ENCODE assay signal across 16 cellular contexts in genomic region chr2:211449819-211450218, GRCh38.
A peak's percentile ranks its signal among the peaks of the same experiment; 100 is the strongest.
DNase-seq lines count a peak whose midpoint lies in the region; FAIRE-seq and TF ChIP-seq lines count a peak whose summit lies in the region.
"Had no signal": no experiment of that assay in that cellular context is flagged by ENCODE, and none has a peak within 500 bp of the region (broad histone marks: within the 10 kb centered on the region; RNA-seq: fewer than 3 reads in every experiment).

No MANE protein-coding gene starts in this region.

- H4K8ac ChIP-seq in H1 (ENCODE audit: extremely low read depth, insufficient read depth, low read length) = no peak overlapping the region

- H3K79me2 ChIP-seq in H1 (ENCODE audit: control insufficient read depth in 1 of 2, insufficient read depth in 2 of 2, low read length in 2 of 2) = no peaks in the 10 kb centered on the region

- no peak overlapping the region for H3K56ac ChIP-seq in H1 (replicated peaks; ENCODE audit: insufficient read length, low read depth, low read length)

- no peaks in the 10 kb centered on the region for H3K27me3 ChIP-seq in H1 (replicated peaks in 1 of 4; ENCODE audit: control insufficient read depth in 3 of 4, extremely low read depth in 1 of 4, insufficient read depth in 3 of 4, low read length in 3 of 4)
- no peaks in the 10 kb centered on the region for H3K27me3 ChIP-seq in brain microvascular endothelial cell (replicated peaks)
- H3K27me3 ChIP-seq: BLaER1 treated with 17β-estradiol and CSF1 and Interleukin-3, amounts not matched to agents 10 nM and 100 nM had no signal

- H3K4ac ChIP-seq in H1 (replicated peaks; ENCODE audit: insufficient read length, low read depth, low read length) = no peak overlapping the region

- FAIRE-seq in H1 (lab: Jason Lieb, UNC) = no peak
- FAIRE-seq: GM12892 had no signal

- TF ChIP-seq RAD21 in H1 (IDR thresholded peaks at IDR 0.05 in 1 of 2, conservative IDR thresholded peaks at IDR 0.05 in 1 of 2; ENCODE audit: low read depth in 2 of 2, low read length in 2 of 2) = no peak

- no peaks in the 10 kb centered on the region for H3K23me2 ChIP-seq in H1 (ENCODE audit: low read depth, low read length)

- H2BK20ac ChIP-seq in H1 (ENCODE audit: low read length) = no peak overlapping the region

- in situ Hi-C loops in brain microvascular endothelial cell (cut with HindIII; ENCODE audit: low pct_ligation_motif_present, low sequenced_read_pairs) = no loop called here

- no peak for TF ChIP-seq EP300 in H1 (IDR thresholded peaks at IDR 0.05; ENCODE audit: borderline replicate concordance in 1 of 2, low read depth in 2 of 2, low read length in 2 of 2)

- no peak overlapping the region for H2AK5ac ChIP-seq in H1 (ENCODE audit: low read depth, low read length)

- WGBS in H1 (ENCODE audit: extremely low coverage in 1 of 2, insufficient coverage in 1 of 2, insufficient read length in 1 of 2, insufficient replicate concordance in 2 of 2, low coverage in 1 of 2, low lambda C conversion rate in 2 of 2, missing lambda C conversion rate in 1 of 2), 2 experiments = 81% methylated on average over 1 of the region's 1 CpG; no CpG with 5 or more reads in 1 of the 2 experiments

- H2AFZ ChIP-seq in H1 (ENCODE audit: low read length) = no peak overlapping the region

- H3K9me3 ChIP-seq in H1 (ENCODE audit: insufficient read depth in 2 of 2, low read depth in 1 of 2, low read length in 1 of 2) = no peaks in the 10 kb centered on the region
- H3K9me3 ChIP-seq: BLaER1 treated with 17β-estradiol and CSF1 and Interleukin-3, amounts not matched to agents 10 nM and 100 nM had no signal

- H3K18ac ChIP-seq in H1 (ENCODE audit: extremely low read depth, low read length) = no peak overlapping the region

- CTCF ChIA-PET in H1 (lab: Charles Lee; ENCODE audit: partially characterized antibody) = interaction anchor here (1.0 to 2.9 kb wide), 2 partner anchors 9 to 11 kb away, joined by 3 to 10 read pairs; no protein-coding TSS in a partner anchor
- CTCF ChIA-PET in HEK293T (lab: Yijun Ruan, JAX) = no interaction called here

- H2BK5ac ChIP-seq in H1 (ENCODE audit: low read depth, low read length) = no peak overlapping the region

- no peaks in the 10 kb centered on the region for H3K4me1 ChIP-seq in H1 (replicated peaks in 1 of 4; ENCODE audit: control insufficient read depth in 3 of 4, insufficient read depth in 4 of 4, low read length in 3 of 4)

- H4K20me1 ChIP-seq in H1 (replicated peaks in 1 of 2; ENCODE audit: control insufficient read depth in 1 of 2, insufficient read depth in 2 of 2, low read length in 2 of 2) = no peaks in the 10 kb centered on the region
- H4K20me1 ChIP-seq: BLaER1 treated with 17β-estradiol and CSF1 and Interleukin-3, amounts not matched to agents 10 nM and 100 nM had no signal

- no peak overlapping the region for H2BK15ac ChIP-seq in H1 (ENCODE audit: low read length)

- POLR2A ChIA-PET in H1 (lab: Charles Lee; ENCODE audit: partially characterized antibody) (no interaction called here), HEK293T (lab: Yijun Ruan, JAX) (no interaction called here)

- H2BK120ac ChIP-seq in H1 (replicated peaks; ENCODE audit: low read depth, low read length) = no peak overlapping the region

- no peak overlapping the region for H3K14ac ChIP-seq in H1 (ENCODE audit: insufficient read length)

- H3K4me3 ChIP-seq in H1 (ENCODE audit: extremely low read depth in 1 of 4, insufficient read depth in 2 of 4, low read depth in 3 of 4, low read length in 4 of 4) (no peak overlapping the region), brain microvascular endothelial cell (ENCODE audit: low read depth, low read length) (no peak overlapping the region)
- H3K4me3 ChIP-seq: BLaER1 treated with 17β-estradiol and CSF1 and Interleukin-3, amounts not matched to agents 10 nM and 100 nM had no signal

- H3K4me2 ChIP-seq in H1 (ENCODE audit: insufficient read depth in 1 of 2, low read depth in 2 of 2, low read length in 2 of 2) = no peak overlapping the region
- H3K4me2 ChIP-seq: BLaER1 treated with 17β-estradiol and CSF1 and Interleukin-3, amounts not matched to agents 10 nM and 100 nM had no signal

- no peaks in the 10 kb centered on the region for H3K79me1 ChIP-seq in H1 (ENCODE audit: low read depth, low read length)

- no peak overlapping the region for H2BK12ac ChIP-seq in H1 (ENCODE audit: low read depth, low read length)

- TF ChIP-seq CTCF in H1 (IDR thresholded peaks at IDR 0.05; ENCODE audit: control extremely low read depth in 1 of 3, insufficient read depth in 1 of 3, low read depth in 1 of 3, low read length in 3 of 3) = peak in 1 of 3 experiments; percentile 4; a peak in 1 of 4 replicates
- TF ChIP-seq CTCF in brain microvascular endothelial cell (IDR thresholded peaks at IDR 0.05; ENCODE audit: low read depth, low read length, missing control alignments) = no peak

- no peak overlapping the region for H4K91ac ChIP-seq in H1 (replicated peaks; ENCODE audit: insufficient read length, low read length)

- no peak overlapping the region for H3K9ac ChIP-seq in H1 (replicated peaks in 1 of 4; ENCODE audit: extremely low read depth in 1 of 4, low read depth in 3 of 4, low read length in 3 of 4)
- H3K9ac ChIP-seq: BLaER1 treated with 17β-estradiol and CSF1 and Interleukin-3, amounts not matched to agents 10 nM and 100 nM had no signal

- no peak for TF ChIP-seq POLR2A in H1 (IDR thresholded peaks at IDR 0.05; ENCODE audit: control extremely low read depth in 1 of 2, low read depth in 2 of 2, low read length in 2 of 2)

- H3K27ac ChIP-seq in H1 (ENCODE audit: low read depth, low read length) (no peak overlapping the region), brain microvascular endothelial cell (no peak overlapping the region)
- H3K27ac ChIP-seq: 22Rv1; BLaER1 treated with 17β-estradiol and CSF1 and Interleukin-3, amounts not matched to agents 10 nM and 100 nM had no signal

- DNase-seq in DMS53 (lab: John Stamatoyannopoulos, UW) (peak; percentile 4), DMS53 treated with DMSO at 0.1 percent for 48 hours (lab: John Stamatoyannopoulos, UW; ENCODE audit: unreplicated experiment) (no peak), NCI-H69 (lab: John Stamatoyannopoulos, UW) (peak; percentile 12), H1 (ENCODE audit: low read depth in 1 of 2, low spot score in 2 of 2) (no peak), HT-29 (ENCODE audit: low spot score) (no peak), HEK293T (ENCODE audit: extremely low spot score) (no peak), activated gamma-delta T cell (lab: John Stamatoyannopoulos, UW) (no peak), brain microvascular endothelial cell (no peak)
- DNase-seq: ACHN; CD4-positive, alpha-beta T cell; DND-41; GDM1; Karpas-422 had no signal

- H3K36me3 ChIP-seq in H1 (ENCODE audit: control insufficient read depth in 2 of 4, insufficient read depth in 4 of 4, low read length in 3 of 4) = no peaks in the 10 kb centered on the region
- no peaks in the 10 kb centered on the region for H3K36me3 ChIP-seq in brain microvascular endothelial cell (replicated peaks)
- H3K36me3 ChIP-seq: BLaER1 treated with 17β-estradiol and CSF1 and Interleukin-3, amounts not matched to agents 10 nM and 100 nM had no signal

- H4K5ac ChIP-seq in H1 (ENCODE audit: insufficient read length, low read depth, low read length) = no peak overlapping the region

- no peak overlapping the region for H3K23ac ChIP-seq in H1 (ENCODE audit: insufficient read length)

TF ChIP-seq in H1, 55 proteins besides CTCF, POLR2A, EP300 and RAD21:
- peak in 1 of 2 experiments; percentile 88; a peak in 1 of 4 replicates for TF ChIP-seq HDAC2 (IDR thresholded peaks at IDR 0.05; ENCODE audit: borderline replicate concordance in 1 of 2, low read depth in 2 of 2, low read length in 2 of 2)
- TF ChIP-seq SP1 (IDR thresholded peaks at IDR 0.05; ENCODE audit: low read depth, low read length) = no peak
- peak; percentile 85 for TF ChIP-seq KDM1A (IDR thresholded peaks at IDR 0.05; ENCODE audit: borderline replicate concordance, low read length)
TF ChIP-seq in H1: peak in this region for 2.

TF ChIP-seq in HEK293T, 16 proteins besides CTCF, POLR2A, EP300 and RAD21:
- TF ChIP-seq BHLHE40 (IDR thresholded peaks at IDR 0.05; ENCODE audit: borderline replicate concordance) (no peak), LEF1 (IDR thresholded peaks at IDR 0.05; ENCODE audit: borderline replicate concordance) (no peak), CTBP1 (IDR thresholded peaks at IDR 0.05; ENCODE audit: borderline replicate concordance) (no peak), FOXA1 (IDR thresholded peaks at IDR 0.05) (no peak), SP1 (IDR thresholded peaks at IDR 0.05) (no peak), ARNT (IDR thresholded peaks at IDR 0.05) (no peak), TARDBP (IDR thresholded peaks at IDR 0.05) (no peak), ZNF384 (IDR thresholded peaks at IDR 0.05) (no peak), L3MBTL2 (conservative IDR thresholded peaks at IDR 0.05) (no peak), FOXK2 (IDR thresholded peaks at IDR 0.05) (no peak)
TF ChIP-seq in HEK293T: peak in this region for 0.

Comparison
In these comparisons a context has a peak if more than half of its experiments do, and no peak if none do; other contexts are left out.
1. DNase-seq: peak in DMS53 (single experiment) and NCI-H69 (single experiment); none in DMS53 treated with DMSO at 0.1 percent for 48 hours (single experiment), H1 (0 of 2), HT-29 (single experiment), HEK293T (single experiment), activated gamma-delta T cell (single experiment) and brain microvascular endothelial cell (single experiment).